ENCODE assay signal across 1 cellular context in genomic region chr2:85796046-85796548, GRCh38.
TF ChIP-seq lines count a peak whose summit lies in the region.

No MANE protein-coding gene starts in this region.

TF ChIP-seq in endothelial cell of umbilical vein, 7 proteins besides CTCF, POLR2A, EP300 and RAD21:
- TF ChIP-seq MYC (IDR thresholded peaks at IDR 0.05; ENCODE audit: low read depth, low read length), result no peak
